In genomic region chr9:125745682-125746016, GRCh38 we compare ENCODE assay signal across 8 cellular contexts. TPM values are rescaled to one million over a fixed set of nuclear protein-coding genes. Genes with fewer than 3 reads are reported as not detected.
DNase-seq lines count a peak whose midpoint lies in the region; ATAC-seq and TF ChIP-seq lines count a peak whose summit lies in the region.

No MANE protein-coding gene starts in this region.

- 0 out of 2 replicates have a peak overlapping the region, but pooled peaks have one; percentile 59 for H3K9ac ChIP-seq in SU-DHL-6 (ENCODE audit: low read length)

- no peaks in the 10 kb centered on the region for H4K20me1 ChIP-seq in SU-DHL-6 (ENCODE audit: low read depth, low read length)

- H3K4me3 ChIP-seq in GM12864 (ENCODE audit: low read depth, low read length) = peak overlapping the region; percentile 67
- H3K4me3 ChIP-seq in SU-DHL-6 (ENCODE audit: insufficient read depth, low read length, poor library complexity, severe bottlenecking) = peak overlapping the region; percentile 55
- H3K4me3 ChIP-seq in fibroblast of the aortic adventitia (ENCODE audit: low read depth, low read length) = peak overlapping the region; percentile 76
- peak overlapping the region; percentile 63 to 85 (median 77) for H3K4me3 ChIP-seq in gastrocnemius medialis

- peak; percentile 5 to 10 for ATAC-seq in gastrocnemius medialis

- in situ Hi-C loops in gastrocnemius medialis (cut with MboI; ENCODE audit: low sequenced_read_pairs in 4 of 4) = no loop called here

- H3K4me2 ChIP-seq in SU-DHL-6 (ENCODE audit: low read depth, low read length, poor library complexity, severe bottlenecking) = peak overlapping the region; percentile 78

- no peaks in the 10 kb centered on the region for H3K27me3 ChIP-seq in SU-DHL-6 (ENCODE audit: low read length)
- H3K27me3 ChIP-seq in gastrocnemius medialis = peaks cover 22 to 30% (median 28%) of the 10 kb centered on the region in 3 donors

- peak overlapping the region; percentile 26 for H2AFZ ChIP-seq in SU-DHL-6 (ENCODE audit: low read depth, low read length, severe bottlenecking)

- DNase-seq in GM12864 (ENCODE audit: low read depth) = no peak
- DNase-seq in fibroblast of the aortic adventitia (ENCODE audit: low read depth) = no peak
- no peak for DNase-seq in gastrocnemius medialis
- DNase-seq in NCI-H2081 treated with DMSO at 0.1 percent for 48 hours (lab: John Stamatoyannopoulos, UW) = no peak
- DNase-seq in occipital lobe (lab: John Stamatoyannopoulos, UW) = no peak
- DNase-seq in GM10266 (ENCODE audit: extremely low spot score) = no peak
- DNase-seq in activated gamma-delta T cell treated with Interleukin-2 at 50 U/mL for 16 hours = no peak

- no peaks in the 10 kb centered on the region; the same call in 1 of the 2 replicates for H3F3A ChIP-seq in SU-DHL-6 (ENCODE audit: insufficient read depth)

- TF ChIP-seq POLR2A in gastrocnemius medialis (IDR thresholded peaks at IDR 0.05) = no peak

- H3K36me3 ChIP-seq in SU-DHL-6 (ENCODE audit: low read length) (peaks cover 3% of the 10 kb centered on the region; the same call in 1 of the 2 replicates), gastrocnemius medialis (no peaks in the 10 kb centered on the region)

- H3K27ac ChIP-seq in SU-DHL-6 (ENCODE audit: low read depth, low read length) (no peak overlapping the region), gastrocnemius medialis (peak overlapping the region in 3 of 4 donors; percentile 78 to 81 (median 80))

- no peak for TF ChIP-seq CTCF in GM12864 (IDR thresholded peaks at IDR 0.05; ENCODE audit: low read depth, low read length, missing control alignments)
- TF ChIP-seq CTCF in SU-DHL-6 (IDR thresholded peaks at IDR 0.05; ENCODE audit: insufficient read depth, low read length, poor library complexity, severe bottlenecking) = no peak
- no peak for TF ChIP-seq CTCF in fibroblast of the aortic adventitia (IDR thresholded peaks at IDR 0.05; ENCODE audit: insufficient read depth, low read length)
- no peak for TF ChIP-seq CTCF in gastrocnemius medialis (IDR thresholded peaks at IDR 0.05 in 4 of 5, conservative IDR thresholded peaks at IDR 0.05 in 1 of 5)
- TF ChIP-seq CTCF in GM10266 (IDR thresholded peaks at IDR 0.05; ENCODE audit: control insufficient read depth, insufficient read depth, low read depth, missing control alignments) = no peak

- H3K9me3 ChIP-seq in SU-DHL-6 (ENCODE audit: insufficient read depth, low read length) (no peaks in the 10 kb centered on the region), gastrocnemius medialis (no peaks in the 10 kb centered on the region)

- no peaks in the 10 kb centered on the region for H3K79me2 ChIP-seq in SU-DHL-6 (ENCODE audit: insufficient read depth, low read length)

- intact Hi-C loops in gastrocnemius medialis (cut with DNase I; ENCODE audit: low total_unique reads) = loop anchor here (1.0 kb wide), 1 partner anchor 38 kb away; the partner anchor contains the start of gene MAPKAP1

- peaks cover 3 to 15% of the 10 kb centered on the region in 2 donors for H3K4me1 ChIP-seq in gastrocnemius medialis

- no peaks in the 10 kb centered on the region for H3K9me2 ChIP-seq in SU-DHL-6 (replicated peaks; ENCODE audit: insufficient read depth, low read length)

RNA-seq across cellular contexts. Expression of gene PBX3, which starts 1.5 kb away (rescaled TPM):
- 42.6 and 62.4 TPM in 2 replicates for total RNA-seq in fibroblast of the aortic adventitia (ENCODE audit: low replicate concordance)
- 10 to 100 TPM in 2 of 4 donors, 1 to 10 TPM in 2; 6.6 to 31.0 (median 9.6) TPM for total RNA-seq in gastrocnemius medialis
- total RNA-seq in occipital lobe = 14.3 TPM

RNA-seq across cellular contexts. Expression of gene MAPKAP1, which starts 38.6 kb away (rescaled TPM):
- total RNA-seq in fibroblast of the aortic adventitia (ENCODE audit: low replicate concordance) (90.6 and 95.0 TPM in 2 replicates), gastrocnemius medialis (100 to 1,000 TPM in 3 of 4 donors, 10 to 100 TPM in 1; 58.2 to 123 (median 104) TPM), occipital lobe (37.6 TPM)
